In the genomic region with DNA sequence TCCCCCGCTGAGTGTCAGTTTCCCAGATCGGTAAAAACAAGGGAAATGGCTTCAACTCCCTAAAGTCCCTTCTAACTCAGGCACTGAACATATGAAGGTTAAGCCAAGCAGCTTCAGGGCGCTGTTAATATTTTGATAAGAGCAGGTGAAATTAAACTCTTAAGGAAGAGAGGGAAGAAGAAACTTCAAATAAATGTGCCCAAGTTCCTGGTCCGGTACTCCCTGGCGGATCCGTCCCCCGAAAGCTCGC, we compare ENCODE assay signal across 8 cellular contexts. TPM values are rescaled to one million over a fixed set of nuclear protein-coding genes. Genes with fewer than 3 reads are reported as not detected.
DNase-seq lines count a peak whose midpoint lies in the region; ATAC-seq and TF ChIP-seq lines count a peak whose summit lies in the region.

No MANE protein-coding gene starts in this region.

- peak overlapping the region; percentile 93 for H3K4me3 Mint-ChIP-seq in natural killer cell

- H3K36me3 ChIP-seq in duodenal mucosa (ENCODE audit: control insufficient read depth in 1 of 2, insufficient read depth in 2 of 2, low read length in 2 of 2), result no peaks in the 10 kb centered on the region

- H3K4me3 ChIP-seq in AG09309 (ENCODE audit: control insufficient read depth, low read depth, low read length), result peak overlapping the region; percentile 50
- peak overlapping the region; percentile 34; the same call in 1 of the 2 replicates for H3K4me3 ChIP-seq in LNCaP clone FGC (ENCODE audit: low read depth, low read length)
- H3K4me3 ChIP-seq in duodenal mucosa (ENCODE audit: low read depth in 1 of 2, low read length in 2 of 2), result peak overlapping the region; percentile 77 to 84

- no peak for TF ChIP-seq CTCF in AG09309 (IDR thresholded peaks at IDR 0.05; ENCODE audit: control insufficient read depth, insufficient read depth, low read depth, low read length, missing control alignments)
- TF ChIP-seq CTCF in LNCaP clone FGC (IDR thresholded peaks at IDR 0.05; ENCODE audit: control insufficient read depth, extremely low read depth, insufficient read depth), result no peak
- no peak for TF ChIP-seq CTCF in natural killer cell (IDR thresholded peaks at IDR 0.05)

- peaks cover 9 to 24% of the 10 kb centered on the region in 2 donors for H3K27me3 Mint-ChIP-seq in natural killer cell (ENCODE audit: low read depth in 2 of 2)

- ATAC-seq in natural killer cell (no peak), HG03097 (IDR thresholded peaks at IDR 0.05; ENCODE audit: low FRiP score, unreplicated experiment) (no peak), HG02970 (IDR thresholded peaks at IDR 0.05; ENCODE audit: low FRiP score, unreplicated experiment) (no peak), GM19324 (IDR thresholded peaks at IDR 0.05; ENCODE audit: low FRiP score, unreplicated experiment) (no peak)

- peaks cover 29 to 34% of the 10 kb centered on the region in 2 donors for H3K4me1 Mint-ChIP-seq in natural killer cell

- H3K27me3 ChIP-seq in duodenal mucosa (ENCODE audit: control insufficient read depth in 1 of 2, insufficient read depth in 2 of 2, low read length in 2 of 2), result peaks cover 3 to 5% of the 10 kb centered on the region in 2 donors

- H3K36me3 Mint-ChIP-seq in natural killer cell, result no peaks in the 10 kb centered on the region

- H3K4me1 ChIP-seq in duodenal mucosa (ENCODE audit: control insufficient read depth in 1 of 2, insufficient read depth in 2 of 2, low read length in 2 of 2), result peaks cover 14 to 15% of the 10 kb centered on the region in 2 donors

- no peaks in the 10 kb centered on the region for H3K9me3 ChIP-seq in duodenal mucosa (ENCODE audit: control insufficient read depth in 1 of 2, low read length in 2 of 2)

- H3K27ac ChIP-seq in duodenal mucosa (ENCODE audit: low read depth, low read length), result no peak overlapping the region

- H3K9ac ChIP-seq in duodenal mucosa (ENCODE audit: low read depth in 1 of 2, low read length in 2 of 2), result peak overlapping the region; percentile 63 to 73

- no peak for DNase-seq in AG09309 (ENCODE audit: low read depth)
- DNase-seq in LNCaP clone FGC (ENCODE audit: low read depth), result no peak
- DNase-seq in natural killer cell, result no peak
- DNase-seq in mesenteric fat pad (ENCODE audit: low spot score), result no peak

- intact Hi-C loops in natural killer cell (cut with micrococcal nuclease), result loop anchor here (2.0 to 10.0 kb wide), 2 partner anchors 46 to 96 kb away; no protein-coding TSS in a partner anchor

- peak overlapping the region in 1 of 2 donors; percentile 71 for H3K27ac Mint-ChIP-seq in natural killer cell

- no peaks in the 10 kb centered on the region for H3K9me3 Mint-ChIP-seq in natural killer cell

RNA-seq across cellular contexts. Expression of gene TRABD2A, which starts 0.6 kb away (rescaled TPM):
- total RNA-seq in natural killer cell (1 to 10 TPM; 1.4 to 6.3 (median 6.3) TPM), mesenteric fat pad (6.3 TPM)

RNA-seq across cellular contexts. Expression of gene TMSB10, which starts 25.1 kb away (rescaled TPM):
- total RNA-seq in natural killer cell (1,000 to 10,000 TPM; 1,247 to 1,683 (median 1,557) TPM), mesenteric fat pad (1,485 TPM)
